In genomic region chr21:32807717-32808380, GRCh38 we compare ENCODE assay signal across 15 cellular contexts. TPM values are rescaled to one million over a fixed set of nuclear protein-coding genes. Genes with fewer than 3 reads are reported as not detected.
DNase-seq lines count a peak whose midpoint lies in the region; ATAC-seq and TF ChIP-seq lines count a peak whose summit lies in the region.
"Had no signal": no experiment of that assay in that cellular context is flagged by ENCODE, and none has a peak within 500 bp of the region (broad histone marks: within the 10 kb centered on the region; RNA-seq: fewer than 3 reads in every experiment).

No MANE protein-coding gene starts in this region.

- intact Hi-C loops in upper lobe of right lung (cut with DNase I) = no loop called here

- no peaks in the 10 kb centered on the region for H3K36me3 ChIP-seq in upper lobe of right lung
- H3K36me3 ChIP-seq: adrenal gland, BLaER1, heart right ventricle had no signal

- H3K4me3 ChIP-seq in NB4 (ENCODE audit: low read depth, low read length) = no peak overlapping the region
- no peak overlapping the region for H3K4me3 ChIP-seq in upper lobe of right lung
- H3K4me3 ChIP-seq: adrenal gland, BLaER1, GM12878, heart right ventricle had no signal

- TF ChIP-seq CTCF in NB4 (IDR thresholded peaks at IDR 0.05; ENCODE audit: low read depth, low read length) (no peak), upper lobe of right lung (IDR thresholded peaks at IDR 0.05) (no peak)

- ATAC-seq in GM18505 (IDR thresholded peaks at IDR 0.05; ENCODE audit: unreplicated experiment) (no peak), upper lobe of right lung (no peak)
- ATAC-seq: GM12878, Panc1 had no signal

- H3K27me3 ChIP-seq in upper lobe of right lung = no peaks in the 10 kb centered on the region
- H3K27me3 ChIP-seq: adrenal gland, BLaER1, heart right ventricle had no signal

- H3K4me1 ChIP-seq in upper lobe of right lung = peaks cover 4% of the 10 kb centered on the region

- TF ChIP-seq POLR2A in NB4 (IDR thresholded peaks at IDR 0.05; ENCODE audit: extremely low read depth, insufficient read length) (no peak), GM18505 (IDR thresholded peaks at IDR 0.05; ENCODE audit: borderline replicate concordance, extremely low read depth, insufficient read depth, insufficient read length) (no peak)

- no peaks in the 10 kb centered on the region for H3K9me3 ChIP-seq in upper lobe of right lung
- H3K9me3 ChIP-seq: adrenal gland, BLaER1, heart right ventricle had no signal

- peak; percentile 74 for DNase-seq in AG08395 (ENCODE audit: low spot score)
- DNase-seq in NB4 (ENCODE audit: low read depth) = peak; percentile 21
- DNase-seq in dermis blood vessel endothelial cell = peak; percentile 26
- DNase-seq in midbrain (lab: John Stamatoyannopoulos, UW) = peak; percentile 36
- DNase-seq in hypothalamus (lab: John Stamatoyannopoulos, UW) = no peak
- DNase-seq in T-helper 2 cell = no peak
- no peak for DNase-seq in upper lobe of right lung
- DNase-seq: activated CD4-positive, CD25-positive, alpha-beta regulatory T cell; adrenal gland; heart right ventricle; MV-4-11 had no signal

- no peak overlapping the region for H3K27ac ChIP-seq in upper lobe of right lung
- H3K27ac ChIP-seq: adrenal gland, BLaER1 had no signal

RNA-seq across cellular contexts. Expression of gene PAXBP1, which starts 36.3 kb away (rescaled TPM):
- total RNA-seq in dermis blood vessel endothelial cell (24.4 and 36.2 TPM in 2 replicates), upper lobe of right lung (34.0 TPM)

Comparison
In these comparisons a context has a peak if more than half of its experiments do, and no peak if none do; other contexts are left out.
1. DNase-seq: peak in AG08395 (single experiment), NB4 (single experiment), dermis blood vessel endothelial cell (single experiment) and midbrain (single experiment); none in hypothalamus (0 of 51), T-helper 2 cell (0 of 5) and upper lobe of right lung (single experiment).